Comparison of ENCODE assay signal across 8 cellular contexts in genomic region chr16:10386517-10387377, GRCh38. TPM values are rescaled to one million over a fixed set of nuclear protein-coding genes. Genes with fewer than 3 reads are reported as not detected.
DNase-seq lines count a peak whose midpoint lies in the region; TF ChIP-seq lines count a peak whose summit lies in the region.

No MANE protein-coding gene starts in this region.

- no peaks in the 10 kb centered on the region for H3F3A ChIP-seq in GM23248 (ENCODE audit: insufficient read depth)

- DNase-seq in GM23248: peak; percentile 4
- DNase-seq in SW480 (ENCODE audit: low spot score): peak; percentile 13
- peak in 1 of 2 donors; percentile 6 for DNase-seq in foreskin fibroblast
- no peak for DNase-seq in sigmoid colon
- DNase-seq in glomerular visceral epithelial cell (ENCODE audit: extremely low spot score): no peak
- no peak for DNase-seq in SK-N-DZ (ENCODE audit: low spot score)
- DNase-seq in hippocampal formation (lab: John Stamatoyannopoulos, UW): no peak
- DNase-seq in effector CD4-positive, alpha-beta T cell: no peak

- H3K9me2 ChIP-seq in GM23248 (ENCODE audit: insufficient read depth): no peaks in the 10 kb centered on the region

- H3K79me2 ChIP-seq in GM23248 (ENCODE audit: insufficient read depth): no peaks in the 10 kb centered on the region

- peak overlapping the region; percentile 76 for H2AFZ ChIP-seq in GM23248

- WGBS in GM23248 (ENCODE audit: low coverage in 1 of 2, low lambda C conversion rate in 2 of 2, missing lambda C conversion rate in 2 of 2), 2 experiments: 20% methylated on average over 18 of the region's 18 CpGs
- WGBS in sigmoid colon, 2 donors: 16 to 25% methylated on average over 18 of the region's 18 CpGs

- no peak for TF ChIP-seq EP300 in sigmoid colon (IDR thresholded peaks at IDR 0.05)

- H3K4me1 ChIP-seq in GM23248 (ENCODE audit: insufficient read depth) (no peaks in the 10 kb centered on the region), sigmoid colon (peaks cover 0 to 14% (median 5%) of the 10 kb centered on the region in 4 donors)

- H4K20me1 ChIP-seq in GM23248 (ENCODE audit: insufficient read depth): no peaks in the 10 kb centered on the region

- no peak overlapping the region for H3K27ac ChIP-seq in GM23248
- peak overlapping the region; percentile 67 to 81 (median 74) for H3K27ac ChIP-seq in sigmoid colon

- H3K9me3 ChIP-seq in GM23248 (ENCODE audit: low read depth) (no peaks in the 10 kb centered on the region), sigmoid colon (no peaks in the 10 kb centered on the region)

- H3K9ac ChIP-seq in GM23248: peak overlapping the region; percentile 62

- intact Hi-C loops in sigmoid colon (cut with DNase I): loop anchor here (5.0 to 10.0 kb wide), 3 partner anchors 44 to 358 kb away; partner anchors contain the start of gene NUBP1

- no peak for TF ChIP-seq POLR2A in sigmoid colon (IDR thresholded peaks at IDR 0.05)

- in situ Hi-C loops in GM23248 (cut with MboI): no loop called here

- H3K4me3 ChIP-seq in GM23248 (peak overlapping the region; percentile 62), foreskin fibroblast (ENCODE audit: low read depth in 1 of 2, low read length in 2 of 2) (peak overlapping the region; percentile 56 to 78), sigmoid colon (peak overlapping the region; percentile 53 to 67 (median 60))

- H3K4me2 ChIP-seq in GM23248 (ENCODE audit: unreplicated experiment): peak overlapping the region; percentile 18

- TF ChIP-seq CTCF in foreskin fibroblast (IDR thresholded peaks at IDR 0.05; ENCODE audit: low read depth, low read length): no peak
- TF ChIP-seq CTCF in sigmoid colon (IDR thresholded peaks at IDR 0.05): no peak

- H3K36me3 ChIP-seq in GM23248 (ENCODE audit: low read depth): no peaks in the 10 kb centered on the region
- H3K36me3 ChIP-seq in sigmoid colon: no peaks in the 10 kb centered on the region

- no peaks in the 10 kb centered on the region for H3K27me3 ChIP-seq in GM23248 (replicated peaks; ENCODE audit: insufficient read depth)
- no peaks in the 10 kb centered on the region for H3K27me3 ChIP-seq in sigmoid colon

RNA-seq across cellular contexts. Expression of gene ATF7IP2, which starts 0.9 kb away (rescaled TPM):
- total RNA-seq in GM23248 (2014; rRNA removed; shearing (Covaris generic)): 0.38 and 1.3 TPM in 2 replicates
- polyA plus RNA-seq in GM23248 (2016; fragmentation: Nextera tagmentation; extraction: Ambion mirVana) (1.1 and 2.0 TPM in 2 replicates), sigmoid colon (10 to 100 TPM in 2 of 3 donors, 1 to 10 TPM in 1; 3.7 to 17.1 (median 10.2) TPM)
- total RNA-seq in sigmoid colon: 10 to 100 TPM in 3 of 4 donors, 1 to 10 TPM in 1; 9.3 to 22.0 (median 14.3) TPM
- 0.16 and 0.31 TPM in 2 replicates for polyA plus RNA-seq in SK-N-DZ (2014; cell fraction: cytosol; rRNA removed)
- polyA plus RNA-seq in SK-N-DZ (2014; cell fraction: nucleus; rRNA removed): 0.28 TPM in 1 of 2 replicates, not detected in the other

Comparison
In these comparisons a context has a peak if more than half of its experiments do, and no peak if none do; other contexts are left out.
1. DNase-seq: peak in GM23248 (single experiment) and SW480 (single experiment); none in sigmoid colon (single experiment), glomerular visceral epithelial cell (single experiment), SK-N-DZ (single experiment), hippocampal formation (0 of 2) and effector CD4-positive, alpha-beta T cell (single experiment).
2. Peak in every context shown above with its lines, with median percentiles within 50 percentile points of each other: H3K4me3 ChIP-seq.